ENCODE assay signal across 12 cellular contexts in genomic region chrX:23493941-23494374, GRCh38.
DNase-seq lines count a peak whose midpoint lies in the region; ATAC-seq and TF ChIP-seq lines count a peak whose summit lies in the region.
"Had no signal": no experiment of that assay in that cellular context is flagged by ENCODE, and none has a peak within 500 bp of the region (broad histone marks: within the 10 kb centered on the region; RNA-seq: fewer than 3 reads in every experiment).

No MANE protein-coding gene starts in this region.

- H3K27me3 ChIP-seq in Caco-2 (replicated peaks; ENCODE audit: control insufficient read depth, insufficient read depth, low read length) (no peaks in the 10 kb centered on the region), ascending aorta (no peaks in the 10 kb centered on the region), MG63 (no peaks in the 10 kb centered on the region)
- H3K27me3 ChIP-seq: sigmoid colon had no signal

- DNase-seq in Caco-2 = peak; percentile 6 to 24
- peak; percentile 17 to 32 for DNase-seq in Kasumi-1 (lab: John Stamatoyannopoulos, UW)
- DNase-seq in fibroblast of mammary gland (ENCODE audit: low read depth) = peak; percentile 1
- no peak for DNase-seq in ascending aorta (ENCODE audit: low spot score in 2 of 2)
- no peak for DNase-seq in epidermal melanocyte (ENCODE audit: insufficient read length, low spot score)
- DNase-seq in MG63 = no peak
- no peak for DNase-seq in activated CD4-positive, alpha-beta T cell treated with anti-CD3 and anti-CD28 coated beads, Interleukin-2, amount 10 ng/mL, durations not matched to agents 24 days and 14 days
- DNase-seq: activated B cell treated with CpG ODN at 0.5 μM for 24 hours, caudate nucleus, H7, sigmoid colon had no signal

- H3K36me3 ChIP-seq in Caco-2 (ENCODE audit: control insufficient read depth, insufficient read depth, low read length) (no peaks in the 10 kb centered on the region), ascending aorta (no peaks in the 10 kb centered on the region), MG63 (no peaks in the 10 kb centered on the region)
- H3K36me3 ChIP-seq: sigmoid colon had no signal

- no peaks in the 10 kb centered on the region for H3K27me3 Mint-ChIP-seq in Caco-2 (ENCODE audit: insufficient read depth, unreplicated experiment)
- H3K27me3 Mint-ChIP-seq in activated CD4-positive, alpha-beta T cell treated with anti-CD3 and anti-CD28 coated beads, Interleukin-2, amount 10 ng/mL, durations not matched to agents 24 days and 14 days = no peaks in the 10 kb centered on the region
- H3K27me3 Mint-ChIP-seq: activated B cell treated with CpG ODN at 0.5 μM for 24 hours had no signal

- H3K36me3 Mint-ChIP-seq in Caco-2 (ENCODE audit: insufficient read depth, unreplicated experiment) = no peaks in the 10 kb centered on the region
- no peaks in the 10 kb centered on the region for H3K36me3 Mint-ChIP-seq in activated CD4-positive, alpha-beta T cell treated with anti-CD3 and anti-CD28 coated beads, Interleukin-2, amount 10 ng/mL, durations not matched to agents 24 days and 14 days (ENCODE audit: low read depth)

- intact Hi-C loops in Caco-2 (cut with micrococcal nuclease; ENCODE audit: unreplicated experiment) = no loop called here
- intact Hi-C loops in ascending aorta (cut with DNase I) = no loop called here
- intact Hi-C loops in activated CD4-positive, alpha-beta T cell treated with anti-CD3 and anti-CD28 coated beads, Interleukin-2, amount 10 ng/mL, durations not matched to agents 24 days and 14 days (cut with micrococcal nuclease) = no loop called here

- no peaks in the 10 kb centered on the region for H3K9me3 Mint-ChIP-seq in Caco-2 (ENCODE audit: unreplicated experiment)
- no peaks in the 10 kb centered on the region for H3K9me3 Mint-ChIP-seq in activated CD4-positive, alpha-beta T cell treated with anti-CD3 and anti-CD28 coated beads, Interleukin-2, amount 10 ng/mL, durations not matched to agents 24 days and 14 days
- H3K9me3 Mint-ChIP-seq: activated B cell treated with CpG ODN at 0.5 μM for 24 hours had no signal

- H3K27ac ChIP-seq in ascending aorta = no peak overlapping the region
- H3K27ac ChIP-seq: sigmoid colon had no signal

- H3K9me3 ChIP-seq in Caco-2 (no peaks in the 10 kb centered on the region), ascending aorta (no peaks in the 10 kb centered on the region), MG63 (no peaks in the 10 kb centered on the region; the same call in 1 of the 2 replicates)
- H3K9me3 ChIP-seq: sigmoid colon had no signal

- H3K4me1 ChIP-seq in Caco-2 = no peaks in the 10 kb centered on the region
- H3K4me1 ChIP-seq in ascending aorta = no peaks in the 10 kb centered on the region
- H3K4me1 ChIP-seq: sigmoid colon had no signal

- POLR2A ChIA-PET in Caco-2 (lab: Charles Lee) = no interaction called here

- no peak for TF ChIP-seq CTCF in Caco-2 (IDR thresholded peaks at IDR 0.05; ENCODE audit: insufficient read depth in 1 of 2, low read depth in 1 of 2, low read length in 1 of 2, severe bottlenecking in 1 of 2, unreplicated experiment in 1 of 2)
- no peak for TF ChIP-seq CTCF in fibroblast of mammary gland (conservative IDR thresholded peaks at IDR 0.05; ENCODE audit: control insufficient read depth, insufficient read depth, low read depth, low read length)
- TF ChIP-seq CTCF in ascending aorta (IDR thresholded peaks at IDR 0.05) = no peak

- CTCF ChIA-PET in Caco-2 (lab: Charles Lee) = no interaction called here

- no peak overlapping the region for H3K4me3 Mint-ChIP-seq in Caco-2 (ENCODE audit: unreplicated experiment)
- no peak overlapping the region for H3K4me3 Mint-ChIP-seq in activated CD4-positive, alpha-beta T cell treated with anti-CD3 and anti-CD28 coated beads, Interleukin-2, amount 10 ng/mL, durations not matched to agents 24 days and 14 days
- H3K4me3 Mint-ChIP-seq: activated B cell treated with CpG ODN at 0.5 μM for 24 hours had no signal

- no TSS peak for BruUV-seq in Caco-2 (replicated peaks; lab: Mats Ljungman, UMichigan)

- H3K4me3 ChIP-seq in Caco-2 (ENCODE audit: low read depth, low read length) = no peak overlapping the region
- H3K4me3 ChIP-seq in fibroblast of mammary gland (ENCODE audit: control insufficient read depth, low read depth, low read length) = no peak overlapping the region
- no peak overlapping the region for H3K4me3 ChIP-seq in ascending aorta
- no peak overlapping the region for H3K4me3 ChIP-seq in MG63
- H3K4me3 ChIP-seq: sigmoid colon had no signal

- no peak overlapping the region for H3K27ac Mint-ChIP-seq in Caco-2 (ENCODE audit: unreplicated experiment)
- no peak overlapping the region for H3K27ac Mint-ChIP-seq in activated CD4-positive, alpha-beta T cell treated with anti-CD3 and anti-CD28 coated beads, Interleukin-2, amount 10 ng/mL, durations not matched to agents 24 days and 14 days
- H3K27ac Mint-ChIP-seq: activated B cell treated with CpG ODN at 0.5 μM for 24 hours had no signal

- H3K4me1 Mint-ChIP-seq in Caco-2 (ENCODE audit: low read depth, unreplicated experiment) = no peaks in the 10 kb centered on the region
- H3K4me1 Mint-ChIP-seq in activated CD4-positive, alpha-beta T cell treated with anti-CD3 and anti-CD28 coated beads, Interleukin-2, amount 10 ng/mL, durations not matched to agents 24 days and 14 days = peaks cover 5% of the 10 kb centered on the region

- ATAC-seq in GM21360 (IDR thresholded peaks at IDR 0.05; ENCODE audit: unreplicated experiment) = peak; percentile 63

Comparison
In these comparisons a context has a peak if more than half of its experiments do, and no peak if none do; other contexts are left out.
1. DNase-seq: peak in Caco-2 (2 of 2), Kasumi-1 (2 of 2) and fibroblast of mammary gland (single experiment); none in ascending aorta (0 of 2), epidermal melanocyte (single experiment), MG63 (single experiment) and activated CD4-positive, alpha-beta T cell treated with anti-CD3 and anti-CD28 coated beads, Interleukin-2, amount 10 ng/mL, durations not matched to agents 24 days and 14 days (single experiment).